In genomic region chr2:22623620-22624019, GRCh38 we compare ENCODE assay signal across 33 cellular contexts.
"Had no signal": no experiment of that assay in that cellular context is flagged by ENCODE, and none has a peak within 500 bp of the region (broad histone marks: within the 10 kb centered on the region; RNA-seq: fewer than 3 reads in every experiment).

No MANE protein-coding gene starts in this region.

- H3K27me3 ChIP-seq: adrenal gland, ascending aorta, body of pancreas, brain microvascular endothelial cell, breast epithelium, cardiac muscle cell had no signal

- H3K9me3 ChIP-seq: adrenal gland, body of pancreas, breast epithelium had no signal

- H3K4me1 ChIP-seq: adrenal gland, body of pancreas, breast epithelium had no signal

- ATAC-seq: activated naive CD4-positive, alpha-beta T cell treated with anti-CD3 and anti-CD28 coated beads, Interleukin-2, amount 50 U/mL, for 72 hours; activated naive CD8-positive, alpha-beta T cell treated with anti-CD3 and anti-CD28 coated beads, Interleukin-2, amount 50 U/mL, for 24 hours; activated T-cell treated with anti-CD3 and anti-CD28 coated beads, Interleukin-2, amount 50 U/mL, for 4 hours; activated T-cell treated with anti-CD3 and anti-CD28 coated beads, Interleukin-2, amount 50 U/mL, for 72 hours; activated T-helper 17 cell treated with anti-CD3 and anti-CD28 coated beads, Interleukin-2, amount 50 U/mL, for 72 hours; body of pancreas had no signal

- H3K36me3 ChIP-seq: adrenal gland, ascending aorta, brain microvascular endothelial cell, breast epithelium, cardiac muscle cell had no signal

- H3K4me3 ChIP-seq: adrenal gland, ascending aorta, body of pancreas, breast epithelium, cardiac muscle cell had no signal

- DNase-seq: activated effector memory CD4-positive, alpha-beta T cell treated with anti-CD3 and anti-CD28 coated beads, Interleukin-2, amount 50 U/mL, for 16 hours; activated effector memory CD4-positive, alpha-beta T cell treated with Interleukin-2 at 50 U/mL for 16 hours; activated gamma-delta T cell; activated gamma-delta T cell treated with Interleukin-2 at 50 U/mL for 16 hours; activated naive CD4-positive, alpha-beta T cell; activated naive CD4-positive, alpha-beta T cell treated with anti-CD3 and anti-CD28 coated beads for 36 hours; activated naive CD4-positive, alpha-beta T cell treated with anti-CD3 and anti-CD28 coated beads, Interleukin-2, amount 10 ng/mL, durations not matched to agents 7 days and 5 days; activated naive CD4-positive, alpha-beta T cell treated with anti-CD3 and anti-CD28 coated beads, Interleukin-2, amount 50 U/mL, for 16 hours; activated naive CD4-positive, alpha-beta T cell treated with Interleukin-2 at 50 U/mL for 16 hours; activated naive CD8-positive, alpha-beta T cell treated with anti-CD3 and anti-CD28 coated beads for 36 hours; activated naive CD8-positive, alpha-beta T cell treated with anti-CD3 and anti-CD28 coated beads, Interleukin-2, amount 10 ng/mL, durations not matched to agents 7 days and 5 days; activated naive CD8-positive, alpha-beta T cell treated with anti-CD3 and anti-CD28 coated beads, Interleukin-2, amount 50 U/mL, for 24 hours; activated T-cell treated with anti-CD3 and anti-CD28 coated beads for 4 hours; activated T-cell treated with anti-CD3 and anti-CD28 coated beads, Interleukin-2, amount 50 U/mL, for 1 hour; activated T-cell treated with anti-CD3 and anti-CD28 coated beads, Interleukin-2, amount 50 U/mL, for 24 hours; activated T-cell treated with anti-CD3 and anti-CD28 coated beads, Interleukin-2, amount 50 U/mL, for 4 hours; activated T-cell treated with anti-CD3 and anti-CD28 coated beads, Interleukin-2, amount 50 U/mL, for 48 hours; activated T-cell treated with anti-CD3 and anti-CD28 coated beads, Interleukin-2, amount 50 U/mL, for 72 hours; adrenal gland; amniotic stem cell; amygdala; anterior cingulate cortex; aorta; body of pancreas; brain microvascular endothelial cell; caudate nucleus; central memory CD4-positive, alpha-beta T cell; cerebellar nuclear complex had no signal

- H3K27ac ChIP-seq: adrenal gland, ascending aorta, body of pancreas, brain microvascular endothelial cell, breast epithelium, cardiac muscle cell had no signal
